Comparison of ENCODE assay signal across 19 cellular contexts in the genomic region with DNA sequence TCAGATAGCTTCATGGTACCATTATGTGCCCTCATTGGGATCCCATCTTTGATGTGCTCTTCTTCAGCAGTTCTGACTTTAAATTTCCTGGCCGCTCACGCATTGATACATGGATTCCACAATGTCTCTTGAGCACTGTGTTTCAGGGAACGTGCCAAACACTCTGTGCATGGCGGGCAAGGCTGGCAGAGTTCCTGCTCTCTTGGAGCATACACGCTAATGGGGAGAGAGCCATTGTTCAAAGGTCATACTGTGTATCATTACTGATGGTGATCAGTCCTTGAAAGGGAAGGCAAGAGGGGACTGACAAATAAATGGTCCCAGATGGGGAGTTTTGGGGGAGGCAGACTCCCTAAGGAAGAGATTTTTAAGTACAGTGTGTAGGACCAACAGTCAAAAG. TPM values are rescaled to one million over a fixed set of nuclear protein-coding genes. Genes with fewer than 3 reads are reported as not detected.
DNase-seq lines count a peak whose midpoint lies in the region; ATAC-seq, FAIRE-seq and TF ChIP-seq lines count a peak whose summit lies in the region.
"Had no signal": no experiment of that assay in that cellular context is flagged by ENCODE, and none has a peak within 500 bp of the region (broad histone marks: within the 10 kb centered on the region; RNA-seq: fewer than 3 reads in every experiment).

No MANE protein-coding gene starts in this region.

- no peaks in the 10 kb centered on the region for H3K4me1 ChIP-seq in vagina

- peaks cover 4% of the 10 kb centered on the region for H3K36me3 ChIP-seq in bronchial epithelial cell (ENCODE audit: control insufficient read depth, insufficient read depth, low read length)
- H3K36me3 ChIP-seq in vagina, result peaks cover 0 to 4% of the 10 kb centered on the region in 2 donors

- no peak overlapping the region for H3K27ac Mint-ChIP-seq in CD4-positive, alpha-beta T cell
- H3K27ac Mint-ChIP-seq: CD8-positive, alpha-beta T cell had no signal

- POLR2A ChIA-PET in CD4-positive, alpha-beta T cell (lab: Charles Lee), result no interaction called here

- TF ChIP-seq POLR2A in vagina (IDR thresholded peaks at IDR 0.05), result no peak

- H3K4me1 Mint-ChIP-seq in CD4-positive, alpha-beta T cell (ENCODE audit: low read depth), result no peaks in the 10 kb centered on the region

- TF ChIP-seq CTCF in bronchial epithelial cell (IDR thresholded peaks at IDR 0.05; ENCODE audit: insufficient read depth, low read length, severe bottlenecking) (no peak), vagina (IDR thresholded peaks at IDR 0.05) (no peak)
- no peak for TF ChIP-seq CTCF in CD4-positive, alpha-beta T cell (IDR thresholded peaks at IDR 0.05)

- H3K4me3 ChIP-seq in bronchial epithelial cell (ENCODE audit: low read depth, low read length) (no peak overlapping the region), vagina (no peak overlapping the region)

- no peak overlapping the region for H3K27ac ChIP-seq in vagina
- no peak overlapping the region for H3K27ac ChIP-seq in CD4-positive, alpha-beta T cell (ENCODE audit: low read depth, low read length)
- H3K27ac ChIP-seq: C4-2B, HL-60 had no signal

- intact Hi-C loops in vagina (cut with DNase I), result no loop called here
- intact Hi-C loops in CD4-positive, alpha-beta T cell (cut with DNase I, micrococcal nuclease), result no loop called here

- H3K27me3 Mint-ChIP-seq in CD4-positive, alpha-beta T cell, result no peaks in the 10 kb centered on the region

- no peak overlapping the region for H3K4me3 Mint-ChIP-seq in CD4-positive, alpha-beta T cell
- H3K4me3 Mint-ChIP-seq: CD8-positive, alpha-beta T cell had no signal

- CTCF ChIA-PET in CD4-positive, alpha-beta T cell (lab: Charles Lee), result no interaction called here

- FAIRE-seq in bronchial epithelial cell (lab: Jason Lieb, UNC), result peak; percentile 23
- FAIRE-seq: GM12892, GM19239 had no signal

- peaks cover 2% of the 10 kb centered on the region for H3K9me3 Mint-ChIP-seq in CD4-positive, alpha-beta T cell

- ATAC-seq in CD4-positive, alpha-beta T cell (ENCODE audit: poor library complexity), result no peak
- ATAC-seq: CD8-positive, alpha-beta T cell; HCT116 had no signal

- H3K36me3 Mint-ChIP-seq in CD4-positive, alpha-beta T cell (ENCODE audit: low read depth), result peaks cover 14% of the 10 kb centered on the region

- DNase-seq in activated effector memory CD4-positive, alpha-beta T cell treated with anti-CD3 and anti-CD28 coated beads, Interleukin-2, amount 50 U/mL, for 16 hours, result peak; percentile 21
- no peak for DNase-seq in activated effector memory CD4-positive, alpha-beta T cell treated with Interleukin-2 at 50 U/mL for 16 hours
- DNase-seq in bronchial epithelial cell (ENCODE audit: low read depth), result no peak
- peak; percentile 9 for DNase-seq in mucosa of gallbladder (ENCODE audit: low spot score)
- peak; percentile 40 to 64 for DNase-seq in vagina (ENCODE audit: extremely low spot score in 2 of 2)
- no peak for DNase-seq in CD4-positive, alpha-beta T cell
- no peak for DNase-seq in T1000 (lab: John Stamatoyannopoulos, UW)
- DNase-seq in cerebellum (ENCODE audit: low spot score), result no peak
- DNase-seq: ACHN, COR-L47, DND-41, GDM1, GOT3 had no signal

- no peaks in the 10 kb centered on the region for H3K27me3 ChIP-seq in bronchial epithelial cell (ENCODE audit: control insufficient read depth, insufficient read depth, low read length)
- H3K27me3 ChIP-seq in vagina, result no peaks in the 10 kb centered on the region
- H3K27me3 ChIP-seq in CD4-positive, alpha-beta T cell (ENCODE audit: control insufficient read depth, insufficient read depth, low read length), result no peaks in the 10 kb centered on the region

- peaks cover 2% of the 10 kb centered on the region for H3K9me3 ChIP-seq in vagina
- peaks cover 22% of the 10 kb centered on the region for H3K9me3 ChIP-seq in CD4-positive, alpha-beta T cell (ENCODE audit: control insufficient read depth, low read length)

RNA-seq across cellular contexts. Expression of gene AMBP, which starts 52.3 kb away (rescaled TPM):
- not detected in 2 replicates for total RNA-seq in bronchial epithelial cell
- 1,366 TPM for total RNA-seq in mucosa of gallbladder
- not detected for total RNA-seq in vagina
- not detected for total RNA-seq in CD4-positive, alpha-beta T cell
- not detected for total RNA-seq in cerebellum
- total RNA-seq: CD8-positive, alpha-beta T cell had no signal

Comparison
In these comparisons a context has a peak if more than half of its experiments do, and no peak if none do; other contexts are left out.
1. DNase-seq: peak in activated effector memory CD4-positive, alpha-beta T cell treated with anti-CD3 and anti-CD28 coated beads, Interleukin-2, amount 50 U/mL, for 16 hours (single experiment), mucosa of gallbladder (single experiment) and vagina (2 of 2); none in activated effector memory CD4-positive, alpha-beta T cell treated with Interleukin-2 at 50 U/mL for 16 hours (single experiment), bronchial epithelial cell (single experiment), CD4-positive, alpha-beta T cell (0 of 10), T1000 (single experiment) and cerebellum (single experiment).
2. RNA of gene AMBP, which starts 52.3 kb away (total RNA-seq): 1,366 TPM in mucosa of gallbladder (single experiment); not detected in cerebellum (single experiment), not detected in bronchial epithelial cell, not detected in vagina (single experiment) and not detected in CD4-positive, alpha-beta T cell; every median in the first group is over 1,000 times any median in the second.